Comparison of ENCODE assay signal across 9 cellular contexts in the genomic region with DNA sequence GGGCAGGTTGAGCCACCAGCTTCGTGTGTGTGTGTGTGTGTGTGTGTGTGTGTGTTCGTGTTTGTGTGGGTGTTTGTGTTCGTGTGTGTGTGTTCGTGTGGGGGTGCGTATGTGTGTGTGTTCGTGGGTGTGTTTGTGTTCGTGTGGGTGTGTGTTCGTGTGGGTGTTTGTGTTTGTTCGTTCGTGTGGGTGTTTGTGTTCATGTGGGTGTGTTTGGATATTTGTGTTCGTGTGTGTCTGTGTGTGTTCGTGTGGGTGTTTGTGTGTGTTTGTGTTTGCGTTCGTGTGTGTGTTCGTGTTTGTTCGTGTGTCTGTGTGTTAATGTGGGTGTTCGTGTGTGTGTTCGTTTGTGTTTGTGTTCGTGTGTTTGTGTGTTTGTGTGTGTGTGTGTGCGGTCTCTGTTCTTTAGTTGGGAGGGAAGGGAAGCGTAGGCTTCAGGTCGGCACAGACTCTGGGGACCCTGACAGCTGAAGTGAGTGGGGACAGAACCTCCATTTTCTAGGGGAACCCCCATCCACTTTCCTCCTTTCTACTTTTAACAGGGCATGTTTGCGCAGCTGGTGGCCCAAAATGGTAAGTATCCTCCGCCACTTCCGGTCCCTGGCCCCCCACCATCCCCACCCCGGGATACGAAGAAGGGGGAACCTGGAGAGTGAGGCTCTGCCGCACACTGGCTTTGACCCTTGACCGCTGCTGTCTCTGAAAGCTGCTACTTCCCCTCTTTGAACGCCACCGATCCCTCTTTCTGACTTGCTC.
DNase-seq lines count a peak whose midpoint lies in the region; ATAC-seq and TF ChIP-seq lines count a peak whose summit lies in the region.
"Had no signal": no experiment of that assay in that cellular context is flagged by ENCODE, and none has a peak within 500 bp of the region (broad histone marks: within the 10 kb centered on the region; RNA-seq: fewer than 3 reads in every experiment).

No MANE protein-coding gene starts in this region.

- peaks cover 28% of the 10 kb centered on the region for H3K4me1 Mint-ChIP-seq in nephron

- no peak overlapping the region for H3K27ac Mint-ChIP-seq in nephron

- ATAC-seq in GM19035 (IDR thresholded peaks at IDR 0.05; ENCODE audit: unreplicated experiment) = no peak

- peak overlapping the region; percentile 73 for H3K4me3 ChIP-seq in astrocyte of the cerebellum (ENCODE audit: low read depth, low read length)

- in situ Hi-C loops in astrocyte of the cerebellum (cut with HindIII; ENCODE audit: low sequenced_read_pairs) = no loop called here

- no peaks in the 10 kb centered on the region for H3K36me3 Mint-ChIP-seq in nephron (ENCODE audit: low read depth)

- CTCF ChIA-PET in GM10248 (lab: Yijun Ruan, JAX) = interaction anchor here (1.1 kb wide), 1 partner anchor 16 kb away, joined by 4 read pairs; no protein-coding TSS in a partner anchor

- TF ChIP-seq CTCF in GM10248 (IDR thresholded peaks at IDR 0.05; ENCODE audit: control extremely low read depth, extremely low read depth, low read depth, missing control alignments) = peak; percentile 11
- TF ChIP-seq CTCF in astrocyte of the cerebellum (IDR thresholded peaks at IDR 0.05; ENCODE audit: low read depth, low read length, missing control alignments) = no peak
- no peak for TF ChIP-seq CTCF in nephron (IDR thresholded peaks at IDR 0.05; ENCODE audit: unreplicated experiment in 3 of 3)

- peak; percentile 71 for DNase-seq in GM10248 (ENCODE audit: extremely low spot score)
- DNase-seq in MV-4-11 (lab: John Stamatoyannopoulos, UW) = peak; percentile 96
- DNase-seq in astrocyte of the cerebellum (ENCODE audit: low read depth) = no peak
- no peak for DNase-seq in SHP77 (lab: John Stamatoyannopoulos, UW)
- DNase-seq in stimulated activated naive CD4-positive, alpha-beta T cell (lab: John Stamatoyannopoulos, UW) = no peak
- DNase-seq in stimulated activated naive CD4-positive, alpha-beta T cell treated with Interleukin-2 at 50 U/mL for 16 hours (lab: John Stamatoyannopoulos, UW) = no peak
- DNase-seq: GOT3 had no signal

- H3K27me3 Mint-ChIP-seq in nephron (ENCODE audit: low read depth) = peaks cover 85% of the 10 kb centered on the region

- peaks cover 14% of the 10 kb centered on the region for H3K9me3 Mint-ChIP-seq in nephron

- peak overlapping the region; percentile 57 to 72 (median 69) for H3K4me3 Mint-ChIP-seq in nephron

- POLR2A ChIA-PET in GM10248 (lab: Yijun Ruan, JAX) = interaction anchor here (1.1 to 3.3 kb wide), 5 partner anchors 8 to 651 kb away, joined by 3 to 50 read pairs (median 31); no protein-coding TSS in a partner anchor

Comparison
In these comparisons a context has a peak if more than half of its experiments do, and no peak if none do; other contexts are left out.
1. DNase-seq: peak in GM10248 (single experiment) and MV-4-11 (single experiment); none in astrocyte of the cerebellum (single experiment), SHP77 (0 of 2), stimulated activated naive CD4-positive, alpha-beta T cell (0 of 6) and stimulated activated naive CD4-positive, alpha-beta T cell treated with Interleukin-2 at 50 U/mL for 16 hours (single experiment).